Comparison of ENCODE assay signal across 20 cellular contexts in the genomic region with DNA sequence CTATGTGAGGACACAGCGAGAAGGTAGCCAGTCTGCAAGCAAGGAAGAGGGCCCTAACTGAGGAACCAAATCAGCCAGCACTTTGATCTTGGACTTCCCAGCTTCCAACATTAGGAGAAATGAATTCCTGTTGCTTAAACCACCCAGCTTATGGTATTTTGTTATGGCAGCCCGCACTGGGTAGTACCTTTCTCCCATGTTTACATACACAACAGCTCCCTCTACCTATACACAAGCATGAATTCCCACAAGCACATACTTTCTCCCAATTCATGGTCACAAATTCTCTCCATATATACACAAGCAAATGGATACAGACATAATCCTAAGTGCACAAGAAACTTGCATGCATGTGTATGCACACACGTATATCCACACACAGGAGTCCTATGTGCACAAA. TPM values are rescaled to one million over a fixed set of nuclear protein-coding genes. Genes with fewer than 3 reads are reported as not detected.
DNase-seq lines count a peak whose midpoint lies in the region; ATAC-seq and TF ChIP-seq lines count a peak whose summit lies in the region.
"Had no signal": no experiment of that assay in that cellular context is flagged by ENCODE, and none has a peak within 500 bp of the region (broad histone marks: within the 10 kb centered on the region; RNA-seq: fewer than 3 reads in every experiment).

No MANE protein-coding gene starts in this region.

- peaks cover 22% of the 10 kb centered on the region for H3F3A ChIP-seq in DOHH2 (ENCODE audit: control insufficient read depth, insufficient read depth)

- H3K9me3 Mint-ChIP-seq in activated CD4-positive, alpha-beta T cell treated with anti-CD3 and anti-CD28 coated beads for 36 hours (ENCODE audit: low read depth): peaks cover 3% of the 10 kb centered on the region
- no peaks in the 10 kb centered on the region for H3K9me3 Mint-ChIP-seq in activated B cell treated with CpG ODN at 0.5 μM for 24 hours
- H3K9me3 Mint-ChIP-seq: activated naive CD4-positive, alpha-beta T cell treated with anti-CD3 and anti-CD28 coated beads, Interleukin-2, amount 50 U/mL, for 72 hours; dendritic cell treated with granulocyte-macrophage colony-stimulating factor and Interleukin-4, amounts not matched to agents 40 ng/mL and 50 ng/mL, for 4 days; mesothelial cell of epicardium had no signal

- H2BK12ac ChIP-seq in mesenchymal stem cell (ENCODE audit: low read length in 2 of 2): no peak overlapping the region

- H3K4ac ChIP-seq in mesenchymal stem cell (ENCODE audit: low read depth in 1 of 2, low read length in 2 of 2): no peak overlapping the region

- H3K4me3 ChIP-seq in DOHH2 (ENCODE audit: low read length) (peak overlapping the region; percentile 62), mesenchymal stem cell (ENCODE audit: insufficient read depth in 1 of 2, low read depth in 1 of 2, low read length in 2 of 2) (no peak overlapping the region), right cardiac atrium (ENCODE audit: low read length) (no peak overlapping the region)
- H3K4me3 ChIP-seq: MG63, tibial nerve had no signal

- no peak overlapping the region for H2BK5ac ChIP-seq in mesenchymal stem cell (ENCODE audit: low read depth, low read length, poor library complexity, severe bottlenecking)

- intact Hi-C loops in activated CD4-positive, alpha-beta T cell treated with anti-CD3 and anti-CD28 coated beads for 36 hours (cut with DNase I, micrococcal nuclease): loop anchor here (1.0 to 10.0 kb wide), 3 partner anchors 19 to 135 kb away; a partner anchor contains a TSS
- intact Hi-C loops in activated B cell treated with CpG ODN at 0.5 μM for 24 hours (cut with micrococcal nuclease) (loop anchor here (1.0 kb wide), 2 partner anchors 10 to 19 kb away; a partner anchor contains a TSS), right cardiac atrium (cut with DNase I) (loop anchor here in 3 of 4 donors (5.0 to 10.0 kb wide), 4 partner anchors 37 to 135 kb away; no protein-coding TSS in a partner anchor)

- peaks cover 37% of the 10 kb centered on the region for H3K36me3 Mint-ChIP-seq in activated CD4-positive, alpha-beta T cell treated with anti-CD3 and anti-CD28 coated beads for 36 hours (ENCODE audit: low read depth)
- peaks cover 48% of the 10 kb centered on the region for H3K36me3 Mint-ChIP-seq in activated B cell treated with CpG ODN at 0.5 μM for 24 hours (ENCODE audit: low read depth)
- H3K36me3 Mint-ChIP-seq: mesothelial cell of epicardium had no signal

- H4K8ac ChIP-seq in mesenchymal stem cell (ENCODE audit: low read length): peak overlapping the region; percentile 9

- H3K9me3 ChIP-seq in DOHH2 (ENCODE audit: control insufficient read depth, insufficient read depth, low read length) (no peaks in the 10 kb centered on the region), mesenchymal stem cell (ENCODE audit: control insufficient read depth, low read length) (no peaks in the 10 kb centered on the region), right cardiac atrium (ENCODE audit: control insufficient read depth, low read length) (no peaks in the 10 kb centered on the region)
- H3K9me3 ChIP-seq: MG63, tibial nerve had no signal

- ATAC-seq in activated CD4-positive, alpha-beta T cell treated with anti-CD3 and anti-CD28 coated beads for 36 hours: no peak
- ATAC-seq in activated B cell treated with CpG ODN at 0.5 μM for 24 hours (ENCODE audit: low read depth): no peak
- ATAC-seq in right cardiac atrium: no peak
- ATAC-seq in GM19035 (IDR thresholded peaks at IDR 0.05; ENCODE audit: unreplicated experiment): no peak
- ATAC-seq: left colon had no signal

- peaks cover 67% of the 10 kb centered on the region for H3K4me1 Mint-ChIP-seq in activated CD4-positive, alpha-beta T cell treated with anti-CD3 and anti-CD28 coated beads for 36 hours
- peaks cover 72% of the 10 kb centered on the region for H3K4me1 Mint-ChIP-seq in activated B cell treated with CpG ODN at 0.5 μM for 24 hours

- peaks cover 24% of the 10 kb centered on the region for H3K36me3 ChIP-seq in DOHH2 (ENCODE audit: control insufficient read depth, low read length)
- H3K36me3 ChIP-seq in mesenchymal stem cell (ENCODE audit: control insufficient read depth in 1 of 2, insufficient read depth in 2 of 2, low read depth in 1 of 2, low read length in 2 of 2): peaks cover 0 to 6% of the 10 kb centered on the region in 2 experiments
- H3K36me3 ChIP-seq: MG63, tibial nerve had no signal

- POLR2A ChIA-PET in activated CD4-positive, alpha-beta T cell treated with anti-CD3 and anti-CD28 coated beads for 36 hours (lab: Charles Lee): interaction anchor here (1.6 kb wide), 1 partner anchor 19 kb away, joined by 5 read pairs; a partner anchor contains a TSS
- POLR2A ChIA-PET in activated B cell treated with CpG ODN at 0.5 μM for 24 hours (lab: Charles Lee): interaction anchor here (0.5 to 6.1 kb wide), 13 partner anchors 8 to 301 kb away, joined by 3 to 66 read pairs (median 8); a partner anchor contains a TSS

- H2BK15ac ChIP-seq in mesenchymal stem cell (ENCODE audit: low read depth, poor library complexity, severe bottlenecking): no peak overlapping the region

- no peak overlapping the region for H3K23ac ChIP-seq in mesenchymal stem cell (ENCODE audit: low read length in 2 of 2)

- TF ChIP-seq CTCF in DOHH2 (IDR thresholded peaks at IDR 0.05; ENCODE audit: low read depth, low read length, poor library complexity, severe bottlenecking): peak; percentile 32
- TF ChIP-seq CTCF in activated B cell treated with CpG ODN at 0.5 μM for 24 hours (IDR thresholded peaks at IDR 0.05): no peak

- no peak overlapping the region for H3K4me3 Mint-ChIP-seq in activated CD4-positive, alpha-beta T cell treated with anti-CD3 and anti-CD28 coated beads for 36 hours
- H3K4me3 Mint-ChIP-seq in activated B cell treated with CpG ODN at 0.5 μM for 24 hours: peak overlapping the region; percentile 64
- H3K4me3 Mint-ChIP-seq: dendritic cell treated with granulocyte-macrophage colony-stimulating factor and Interleukin-4, amounts not matched to agents 40 ng/mL and 50 ng/mL, for 4 days; mesothelial cell of epicardium had no signal

- no peak for DNase-seq in activated CD4-positive, alpha-beta T cell treated with anti-CD3 and anti-CD28 coated beads for 36 hours
- no peak for DNase-seq in activated CD4-positive, alpha-beta T cell treated with anti-CD3 and anti-CD28 coated beads, Interleukin-2, amount 50 U/mL, for 1 hour
- DNase-seq in activated B cell treated with CpG ODN at 0.5 μM for 24 hours (no peak), mesenchymal stem cell (no peak), right cardiac atrium (no peak), NCI-H82 (lab: John Stamatoyannopoulos, UW) (no peak)
- DNase-seq: C1 segment of cervical spinal cord; left colon; MG63; NCI-H2227 treated with DMSO at 0.1 percent for 48 hours; stimulated activated CD4-positive, alpha-beta T cell treated with anti-CD3 and anti-CD28 coated beads, Interleukin-15, amount 100 ng/mL, for 24 hours; stimulated activated naive CD4-positive, alpha-beta T cell had no signal

- no peak overlapping the region for H3K14ac ChIP-seq in mesenchymal stem cell (ENCODE audit: low read length in 2 of 2)

- H3K4me2 ChIP-seq in DOHH2 (ENCODE audit: low read length) (peak overlapping the region; percentile 77), mesenchymal stem cell (ENCODE audit: low read length, poor library complexity, severe bottlenecking) (no peak overlapping the region)

- no peak overlapping the region for H2AFZ ChIP-seq in mesenchymal stem cell (ENCODE audit: low read depth, low read length)

- no peak overlapping the region for H3K18ac ChIP-seq in mesenchymal stem cell (ENCODE audit: low read depth in 1 of 2, low read length in 2 of 2)

- 92% methylated on average over 3 of the region's 3 CpGs for WGBS in mesenchymal stem cell
- WGBS in right cardiac atrium: 93% methylated on average over 3 of the region's 3 CpGs

- no peak overlapping the region for H3K9ac ChIP-seq in mesenchymal stem cell (ENCODE audit: low read length)

- H3K79me2 ChIP-seq in DOHH2 (ENCODE audit: control insufficient read depth, low read length): peaks cover 23% of the 10 kb centered on the region

- H3K27ac Mint-ChIP-seq in activated CD4-positive, alpha-beta T cell treated with anti-CD3 and anti-CD28 coated beads for 36 hours: peak overlapping the region; percentile 28
- H3K27ac Mint-ChIP-seq in activated B cell treated with CpG ODN at 0.5 μM for 24 hours: peak overlapping the region; percentile 86
- H3K27ac Mint-ChIP-seq: mesothelial cell of epicardium had no signal

- H2AK5ac ChIP-seq in mesenchymal stem cell (ENCODE audit: low read length, severe bottlenecking): no peak overlapping the region

- H3K27me3 ChIP-seq in DOHH2 (ENCODE audit: control insufficient read depth, low read length): no peaks in the 10 kb centered on the region
- peaks cover 0 to 45% of the 10 kb centered on the region in 2 experiments for H3K27me3 ChIP-seq in mesenchymal stem cell (ENCODE audit: control insufficient read depth in 1 of 2, insufficient read depth in 1 of 2, low read length in 2 of 2)
- H3K27me3 ChIP-seq in right cardiac atrium (ENCODE audit: control insufficient read depth, insufficient read depth): no peaks in the 10 kb centered on the region
- H3K27me3 ChIP-seq: MG63, tibial nerve had no signal

- H3K4me1 ChIP-seq in DOHH2 (ENCODE audit: control insufficient read depth, low read length) (peaks cover 79% of the 10 kb centered on the region), mesenchymal stem cell (ENCODE audit: control insufficient read depth, insufficient read depth, low read depth, low read length) (peaks cover 4% of the 10 kb centered on the region), right cardiac atrium (ENCODE audit: control insufficient read depth, insufficient read depth, low read length) (no peaks in the 10 kb centered on the region)

- H4K91ac ChIP-seq in mesenchymal stem cell (ENCODE audit: low read length): no peak overlapping the region

- no peak overlapping the region for H2BK120ac ChIP-seq in mesenchymal stem cell (ENCODE audit: low read depth, low read length)

- H3K27me3 Mint-ChIP-seq in activated CD4-positive, alpha-beta T cell treated with anti-CD3 and anti-CD28 coated beads for 36 hours: no peaks in the 10 kb centered on the region
- no peaks in the 10 kb centered on the region for H3K27me3 Mint-ChIP-seq in activated B cell treated with CpG ODN at 0.5 μM for 24 hours

- CTCF ChIA-PET in activated CD4-positive, alpha-beta T cell treated with anti-CD3 and anti-CD28 coated beads for 36 hours (lab: Charles Lee): interaction anchor here (0.5 to 4.0 kb wide), 13 partner anchors 9 to 476 kb away, joined by 3 to 54 read pairs (median 6); a partner anchor contains a TSS
- CTCF ChIA-PET in activated B cell treated with CpG ODN at 0.5 μM for 24 hours (lab: Charles Lee): interaction anchor here (1.0 to 3.3 kb wide), 8 partner anchors 9 to 146 kb away, joined by 3 to 65 read pairs (median 5); a partner anchor contains a TSS

- peak overlapping the region; percentile 94 for H3K27ac ChIP-seq in DOHH2 (ENCODE audit: low read depth, low read length)
- no peak overlapping the region for H3K27ac ChIP-seq in mesenchymal stem cell (ENCODE audit: low read length, poor library complexity, severe bottlenecking)
- H3K27ac ChIP-seq in right cardiac atrium (ENCODE audit: low read length): no peak overlapping the region
- H3K27ac ChIP-seq: tibial nerve, VCaP had no signal

- H3K79me1 ChIP-seq in mesenchymal stem cell (replicated peaks; ENCODE audit: low read length, poor library complexity, severe bottlenecking): no peaks in the 10 kb centered on the region

- no peaks in the 10 kb centered on the region for H3K9me2 ChIP-seq in DOHH2 (replicated peaks; ENCODE audit: control insufficient read depth, low read length)

- no peaks in the 10 kb centered on the region for H4K20me1 ChIP-seq in DOHH2 (ENCODE audit: control insufficient read depth, insufficient read depth, low read depth, low read length)

RNA-seq across cellular contexts. Expression of a gene that starts 7.4 kb away (rescaled TPM):
- 10 to 100 TPM; 73.0 to 77.6 TPM for total RNA-seq in activated CD4-positive, alpha-beta T cell treated with anti-CD3 and anti-CD28 coated beads for 36 hours
- total RNA-seq in activated B cell treated with CpG ODN at 0.5 μM for 24 hours (137 and 139 TPM in 2 replicates), right cardiac atrium (1 to 10 TPM in 2 of 4 donors, under 1 TPM in 2; 0.88 to 2.8 (median 1.3) TPM)
- polyA plus RNA-seq in mesenchymal stem cell (2013, experiment 1 of 2): 0.19 TPM
- polyA plus RNA-seq in mesenchymal stem cell (2013, experiment 2 of 2): 0.10 TPM
- polyA plus RNA-seq in right cardiac atrium: 0.45 TPM
- total RNA-seq: frontal cortex had no signal

RNA-seq across cellular contexts. Expression of a gene that starts 19.0 kb away (rescaled TPM):
- 10 to 100 TPM; 20.0 to 23.1 TPM for total RNA-seq in activated CD4-positive, alpha-beta T cell treated with anti-CD3 and anti-CD28 coated beads for 36 hours
- 25.7 and 34.6 TPM in 2 replicates for total RNA-seq in activated B cell treated with CpG ODN at 0.5 μM for 24 hours
- 9.3 TPM for polyA plus RNA-seq in mesenchymal stem cell (2013, experiment 1 of 2)
- 8.4 TPM for polyA plus RNA-seq in mesenchymal stem cell (2013, experiment 2 of 2)
- 10 to 100 TPM; 10.3 to 13.0 (median 12.3) TPM for total RNA-seq in right cardiac atrium
- polyA plus RNA-seq in right cardiac atrium: 16.2 TPM

RNA-seq across cellular contexts. Expression of a gene that starts 19.2 kb away (rescaled TPM):
- total RNA-seq in activated CD4-positive, alpha-beta T cell treated with anti-CD3 and anti-CD28 coated beads for 36 hours: 10 to 100 TPM; 34.9 to 40.2 TPM
- total RNA-seq in activated B cell treated with CpG ODN at 0.5 μM for 24 hours (64.4 and 67.2 TPM in 2 replicates), right cardiac atrium (10 to 100 TPM; 13.8 to 29.9 (median 22.4) TPM)
- polyA plus RNA-seq in mesenchymal stem cell (2013, experiment 1 of 2): 8.0 TPM
- polyA plus RNA-seq in mesenchymal stem cell (2013, experiment 2 of 2): 7.8 TPM
- 5.3 TPM for polyA plus RNA-seq in right cardiac atrium

RNA-seq across cellular contexts. Expression of a gene that starts 32.3 kb away (rescaled TPM):
- 10 to 100 TPM; 20.0 to 21.6 TPM for total RNA-seq in activated CD4-positive, alpha-beta T cell treated with anti-CD3 and anti-CD28 coated beads for 36 hours
- total RNA-seq in activated B cell treated with CpG ODN at 0.5 μM for 24 hours (5.5 and 7.5 TPM in 2 replicates), right cardiac atrium (10 to 100 TPM; 11.7 to 26.2 (median 23.4) TPM)
- 20.0 TPM for polyA plus RNA-seq in mesenchymal stem cell (2013, experiment 1 of 2)
- polyA plus RNA-seq in mesenchymal stem cell (2013, experiment 2 of 2): 20.3 TPM
- polyA plus RNA-seq in right cardiac atrium: 10.5 TPM

Comparison
In these comparisons a context has a peak if more than half of its experiments do, and no peak if none do; other contexts are left out.
1. RNA of a gene that starts 7.4 kb away (total RNA-seq): 137 to 139 TPM in activated B cell treated with CpG ODN at 0.5 μM for 24 hours and 73.0 to 77.6 TPM in activated CD4-positive, alpha-beta T cell treated with anti-CD3 and anti-CD28 coated beads for 36 hours; 0.88 to 2.8 TPM in right cardiac atrium; every median in the first group is over 10 times any median in the second.